In genomic region chr1:61504305-61504704, GRCh38 we compare ENCODE assay signal across 27 cellular contexts.
A peak's percentile ranks its signal among the peaks of the same experiment; 100 is the strongest.
DNase-seq lines count a peak whose midpoint lies in the region; ATAC-seq, FAIRE-seq and TF ChIP-seq lines count a peak whose summit lies in the region.
"Had no signal": no experiment of that assay in that cellular context is flagged by ENCODE, and none has a peak within 500 bp of the region (broad histone marks: within the 10 kb centered on the region; RNA-seq: fewer than 3 reads in every experiment).

No MANE protein-coding gene starts in this region.

- peaks cover 7% of the 10 kb centered on the region for H3K27me3 Mint-ChIP-seq in activated T-cell treated with anti-CD3 and anti-CD28 coated beads, Interleukin-2, amount 50 U/mL, for 72 hours (ENCODE audit: low read depth)

- H3K4me3 Mint-ChIP-seq in activated T-cell treated with anti-CD3 and anti-CD28 coated beads, Interleukin-2, amount 50 U/mL, for 72 hours, result no peak overlapping the region
- H3K4me3 Mint-ChIP-seq: CD14-positive monocyte; CD4-positive, alpha-beta T cell; CD8-positive, alpha-beta memory T cell; HFFc6 had no signal

- TF ChIP-seq POLR2A in breast epithelium (IDR thresholded peaks at IDR 0.05), result no peak

- H3K27ac Mint-ChIP-seq in activated T-cell treated with anti-CD3 and anti-CD28 coated beads, Interleukin-2, amount 50 U/mL, for 72 hours, result no peak overlapping the region
- H3K27ac Mint-ChIP-seq: CD14-positive monocyte; CD4-positive, alpha-beta T cell; CD8-positive, alpha-beta memory T cell; HFFc6 had no signal

- intact Hi-C loops in mammary epithelial cell (cut with micrococcal nuclease) (no loop called here), breast epithelium (cut with DNase I; ENCODE audit: low total_unique reads) (no loop called here), right cardiac atrium (cut with DNase I) (no loop called here)

- H3K27ac ChIP-seq in mammary epithelial cell (ENCODE audit: insufficient read depth, low read depth, low read length), result no peak overlapping the region
- no peak overlapping the region for H3K27ac ChIP-seq in breast epithelium
- H3K27ac ChIP-seq in RWPE2 (ENCODE audit: poor library complexity, severe bottlenecking), result peak overlapping the region; percentile 22
- H3K27ac ChIP-seq in keratinocyte (ENCODE audit: control insufficient read depth, insufficient read depth, low read length), result peak overlapping the region; percentile 45
- no peak overlapping the region for H3K27ac ChIP-seq in right cardiac atrium (ENCODE audit: low read length)
- H3K27ac ChIP-seq: BLaER1 treated with 17β-estradiol and CSF1 and Interleukin-3, amounts not matched to agents 10 nM and 100 nM; GM23248 had no signal

- peak; percentile 73 for FAIRE-seq in keratinocyte (lab: Jason Lieb, UNC)
- FAIRE-seq: A549, D721Med, GM12878, GM19239, H1 had no signal

- H3K36me3 ChIP-seq in mammary epithelial cell (ENCODE audit: insufficient read depth, low read length) (no peaks in the 10 kb centered on the region), breast epithelium (no peaks in the 10 kb centered on the region), RWPE2 (ENCODE audit: low read depth) (no peaks in the 10 kb centered on the region), keratinocyte (ENCODE audit: control insufficient read depth in 2 of 2, extremely low read depth in 1 of 2, insufficient read depth in 2 of 2, low read length in 2 of 2) (no peaks in the 10 kb centered on the region)
- H3K36me3 ChIP-seq: BE2C; BLaER1 treated with 17β-estradiol and CSF1 and Interleukin-3, amounts not matched to agents 10 nM and 100 nM had no signal

- TF ChIP-seq CTCF in mammary epithelial cell (conservative IDR thresholded peaks at IDR 0.05 in 1 of 2, IDR thresholded peaks at IDR 0.05 in 1 of 2; ENCODE audit: extremely low read depth in 1 of 2, insufficient read depth in 1 of 2, low read depth in 1 of 2, low read length in 2 of 2) (no peak), breast epithelium (IDR thresholded peaks at IDR 0.05) (no peak), RWPE2 (IDR thresholded peaks at IDR 0.05; ENCODE audit: poor library complexity, severe bottlenecking) (no peak), epithelial cell of esophagus (IDR thresholded peaks at IDR 0.05; ENCODE audit: insufficient read depth, low read depth, low read length, missing control alignments) (no peak), keratinocyte (optimal IDR thresholded peaks at IDR 0.05 in 1 of 3, IDR thresholded peaks at IDR 0.05 in 1 of 3, conservative IDR thresholded peaks at IDR 0.05 in 1 of 3; ENCODE audit: extremely low read depth in 1 of 3, insufficient read depth in 2 of 3, low read length in 3 of 3) (no peak)

- H3K4me1 Mint-ChIP-seq in activated T-cell treated with anti-CD3 and anti-CD28 coated beads, Interleukin-2, amount 50 U/mL, for 72 hours (ENCODE audit: low read depth), result no peaks in the 10 kb centered on the region

- no peak overlapping the region for H3K9ac ChIP-seq in mammary epithelial cell (ENCODE audit: insufficient read depth, low read length)
- H3K9ac ChIP-seq in keratinocyte (ENCODE audit: control insufficient read depth, extremely low read depth, insufficient read depth, low read length), result no peak overlapping the region
- H3K9ac ChIP-seq: BLaER1 treated with 17β-estradiol and CSF1 and Interleukin-3, amounts not matched to agents 10 nM and 100 nM; GM23248 had no signal

- H3K9me3 Mint-ChIP-seq in activated T-cell treated with anti-CD3 and anti-CD28 coated beads, Interleukin-2, amount 50 U/mL, for 72 hours, result peaks cover 4% of the 10 kb centered on the region in 2 donors
- H3K9me3 Mint-ChIP-seq: HFFc6 had no signal

- H3K79me2 ChIP-seq in mammary epithelial cell (ENCODE audit: insufficient read depth, low read length) (no peaks in the 10 kb centered on the region), keratinocyte (ENCODE audit: control insufficient read depth, insufficient read depth, low read length) (no peaks in the 10 kb centered on the region)

- dilution Hi-C loops in mammary epithelial cell (cut with HindIII; ENCODE audit: low sequenced_read_pairs), result no loop called here
- dilution Hi-C loops in keratinocyte (cut with MboI; ENCODE audit: extremely low pct_ligation_motif_present, low sequenced_read_pairs), result no loop called here

- no TSS peak for BruUV-seq in mammary epithelial cell (replicated peaks; lab: Mats Ljungman, UMichigan)

- H4K20me1 ChIP-seq in mammary epithelial cell (ENCODE audit: insufficient read depth, low read length) (no peaks in the 10 kb centered on the region), keratinocyte (ENCODE audit: control insufficient read depth, extremely low read depth, insufficient read depth, low read length) (no peaks in the 10 kb centered on the region)
- H4K20me1 ChIP-seq: BLaER1 treated with 17β-estradiol and CSF1 and Interleukin-3, amounts not matched to agents 10 nM and 100 nM had no signal

- CTCF ChIA-PET in mammary epithelial cell (lab: Charles Lee; ENCODE audit: low non-redundant PET), result no interaction called here

- peaks cover 15% of the 10 kb centered on the region for H3K4me1 ChIP-seq in mammary epithelial cell (ENCODE audit: insufficient read depth, low read length)
- H3K4me1 ChIP-seq in breast epithelium, result no peaks in the 10 kb centered on the region
- peaks cover 11% of the 10 kb centered on the region for H3K4me1 ChIP-seq in RWPE2 (ENCODE audit: insufficient read depth, poor library complexity, severe bottlenecking)
- peaks cover 19% of the 10 kb centered on the region for H3K4me1 ChIP-seq in keratinocyte (ENCODE audit: control insufficient read depth, extremely low read depth, insufficient read depth, low read length)
- H3K4me1 ChIP-seq in right cardiac atrium (ENCODE audit: control insufficient read depth, insufficient read depth, low read length), result no peaks in the 10 kb centered on the region
- H3K4me1 ChIP-seq: BE2C; BLaER1 treated with 17β-estradiol and CSF1 and Interleukin-3, amounts not matched to agents 10 nM and 100 nM had no signal

- WGBS in mammary epithelial cell (ENCODE audit: low coverage, missing lambda C conversion rate), result 100% methylated on average over 1 of the region's 1 CpG
- WGBS in right cardiac atrium, result 92% methylated on average over 1 of the region's 1 CpG

- H3K4me3 ChIP-seq in mammary epithelial cell (replicated peaks in 1 of 3; ENCODE audit: insufficient read depth in 1 of 3, low read depth in 2 of 3, low read length in 3 of 3), result no peak overlapping the region
- no peak overlapping the region for H3K4me3 ChIP-seq in breast epithelium
- H3K4me3 ChIP-seq in RWPE2 (ENCODE audit: severe bottlenecking), result no peak overlapping the region
- no peak overlapping the region for H3K4me3 ChIP-seq in epithelial cell of esophagus (ENCODE audit: low read length)
- H3K4me3 ChIP-seq in keratinocyte (ENCODE audit: control insufficient read depth in 2 of 3, extremely low read depth in 1 of 3, insufficient read depth in 2 of 3, low read depth in 1 of 3, low read length in 3 of 3), result no peak overlapping the region
- H3K4me3 ChIP-seq in right cardiac atrium (ENCODE audit: low read length), result no peak overlapping the region
- H3K4me3 ChIP-seq: A549; BLaER1 treated with 17β-estradiol and CSF1 and Interleukin-3, amounts not matched to agents 10 nM and 100 nM; GM12878; GM23248 had no signal

- H3K27me3 ChIP-seq in mammary epithelial cell (ENCODE audit: insufficient read depth, low read length), result no peaks in the 10 kb centered on the region
- H3K27me3 ChIP-seq in breast epithelium, result no peaks in the 10 kb centered on the region
- no peaks in the 10 kb centered on the region for H3K27me3 ChIP-seq in RWPE2 (ENCODE audit: insufficient read depth, poor library complexity, severe bottlenecking)
- H3K27me3 ChIP-seq in keratinocyte (ENCODE audit: control insufficient read depth, extremely low read depth, insufficient read depth, low read length), result no peaks in the 10 kb centered on the region
- no peaks in the 10 kb centered on the region for H3K27me3 ChIP-seq in right cardiac atrium (ENCODE audit: control insufficient read depth, insufficient read depth)
- H3K27me3 ChIP-seq: BE2C; BLaER1 treated with 17β-estradiol and CSF1 and Interleukin-3, amounts not matched to agents 10 nM and 100 nM had no signal

- in situ Hi-C loops in mammary epithelial cell (cut with MboI; ENCODE audit: low sequenced_read_pairs in 2 of 2), result no loop called here

- H3K4me2 ChIP-seq in mammary epithelial cell (ENCODE audit: insufficient read depth, low read depth, low read length) (peak overlapping the region; percentile 50), keratinocyte (ENCODE audit: control insufficient read depth, extremely low read depth, insufficient read depth, low read depth, low read length) (peak overlapping the region; percentile 69)
- H3K4me2 ChIP-seq: BLaER1 treated with 17β-estradiol and CSF1 and Interleukin-3, amounts not matched to agents 10 nM and 100 nM had no signal

- no peak for DNase-seq in mammary epithelial cell
- no peak for DNase-seq in breast epithelium (ENCODE audit: low spot score in 2 of 2)
- no peak for DNase-seq in RWPE2 (ENCODE audit: low spot score)
- peak; percentile 31 for DNase-seq in epithelial cell of esophagus (ENCODE audit: low read depth)
- DNase-seq in keratinocyte (ENCODE audit: low read depth, low spot score), result no peak
- no peak for DNase-seq in NCI-H526 treated with DMSO at 0.1 percent for 48 hours (lab: John Stamatoyannopoulos, UW)
- DNase-seq in right cardiac atrium, result no peak
- no peak for DNase-seq in activated T-cell treated with anti-CD3 and anti-CD28 coated beads, Interleukin-2, amount 50 U/mL, for 72 hours
- DNase-seq: 8988T; ACHN; AML-193; CD4-positive, alpha-beta T cell; CD8-positive, alpha-beta memory T cell; DMS79; GDM1; H7 had no signal

- H3K36me3 Mint-ChIP-seq in activated T-cell treated with anti-CD3 and anti-CD28 coated beads, Interleukin-2, amount 50 U/mL, for 72 hours (ENCODE audit: insufficient read depth in 2 of 2), result no peaks in the 10 kb centered on the region
- H3K36me3 Mint-ChIP-seq: CD14-positive monocyte; CD8-positive, alpha-beta memory T cell had no signal

- ATAC-seq in RWPE2 (ENCODE audit: low read depth) (no peak), right cardiac atrium (no peak)
- no peak for ATAC-seq in activated T-cell treated with anti-CD3 and anti-CD28 coated beads, Interleukin-2, amount 50 U/mL, for 72 hours (replicated peaks in 1 of 2)
- ATAC-seq: A549, GM12878, HCT116 had no signal

- H3K9me1 ChIP-seq in keratinocyte (ENCODE audit: control insufficient read depth, extremely low read depth, insufficient read depth, low read length), result no peaks in the 10 kb centered on the region

- H3K9me3 ChIP-seq in mammary epithelial cell (replicated peaks; ENCODE audit: insufficient read depth, low read length) (no peaks in the 10 kb centered on the region), breast epithelium (no peaks in the 10 kb centered on the region), RWPE2 (ENCODE audit: severe bottlenecking) (no peaks in the 10 kb centered on the region), keratinocyte (ENCODE audit: control insufficient read depth, low read depth, low read length) (no peaks in the 10 kb centered on the region), right cardiac atrium (ENCODE audit: control insufficient read depth, low read length) (no peaks in the 10 kb centered on the region)
- H3K9me3 ChIP-seq: A549; BE2C; BLaER1 treated with 17β-estradiol and CSF1 and Interleukin-3, amounts not matched to agents 10 nM and 100 nM had no signal

- H2AFZ ChIP-seq in mammary epithelial cell (ENCODE audit: low read depth, low read length) (peak overlapping the region; percentile 18), keratinocyte (ENCODE audit: control insufficient read depth, low read length) (no peak overlapping the region)
- H2AFZ ChIP-seq: GM23248 had no signal

Comparison
In these comparisons a context has a peak if more than half of its experiments do, and no peak if none do; other contexts are left out.
1. H3K27ac ChIP-seq: peak in RWPE2 (single experiment) and keratinocyte (single experiment); none in mammary epithelial cell (single experiment), breast epithelium (0 of 2) and right cardiac atrium (single experiment).